ENCODE assay signal across 14 cellular contexts in genomic region chr12:116152268-116152667, GRCh38.
DNase-seq lines count a peak whose midpoint lies in the region; ATAC-seq and TF ChIP-seq lines count a peak whose summit lies in the region.
"Had no signal": no experiment of that assay in that cellular context is flagged by ENCODE, and none has a peak within 500 bp of the region (broad histone marks: within the 10 kb centered on the region; RNA-seq: fewer than 3 reads in every experiment).

No MANE protein-coding gene starts in this region.

- TF ChIP-seq CTCF in GM12865 (IDR thresholded peaks at IDR 0.05; ENCODE audit: insufficient read depth, low read depth, low read length, missing control alignments) (no peak), fibroblast of the aortic adventitia (IDR thresholded peaks at IDR 0.05; ENCODE audit: insufficient read depth, low read length) (no peak), gastrocnemius medialis (IDR thresholded peaks at IDR 0.05 in 4 of 5, conservative IDR thresholded peaks at IDR 0.05 in 1 of 5) (no peak), stomach (IDR thresholded peaks at IDR 0.05) (no peak), tibial nerve (IDR thresholded peaks at IDR 0.05) (no peak), WTC11 (IDR thresholded peaks at IDR 0.05) (no peak)

- H3K4me1 Mint-ChIP-seq in WTC11 = peaks cover 49% of the 10 kb centered on the region

- H3K4me3 Mint-ChIP-seq in WTC11 = no peak overlapping the region

- TF ChIP-seq EP300 in stomach (IDR thresholded peaks at IDR 0.05) (no peak), tibial nerve (IDR thresholded peaks at IDR 0.05) (no peak)

- H3K4me1 ChIP-seq in gastrocnemius medialis = peaks cover 56 to 76% of the 10 kb centered on the region in 2 donors
- peaks cover 20 to 75% (median 46%) of the 10 kb centered on the region in 4 donors for H3K4me1 ChIP-seq in stomach
- peaks cover 0 to 82% (median 26%) of the 10 kb centered on the region in 4 donors for H3K4me1 ChIP-seq in tibial nerve

- H3K27me3 Mint-ChIP-seq in WTC11 (ENCODE audit: low read depth) = no peaks in the 10 kb centered on the region

- H3K36me3 ChIP-seq in gastrocnemius medialis = no peaks in the 10 kb centered on the region
- H3K36me3 ChIP-seq in stomach = no peaks in the 10 kb centered on the region
- H3K36me3 ChIP-seq in tibial nerve = no peaks in the 10 kb centered on the region

- H3K27me3 ChIP-seq in gastrocnemius medialis (no peaks in the 10 kb centered on the region), stomach (no peaks in the 10 kb centered on the region), tibial nerve (no peaks in the 10 kb centered on the region)

- no peak overlapping the region for H3K27ac Mint-ChIP-seq in WTC11

- H3K9me3 ChIP-seq in gastrocnemius medialis (no peaks in the 10 kb centered on the region), stomach (no peaks in the 10 kb centered on the region), tibial nerve (no peaks in the 10 kb centered on the region)

- no peaks in the 10 kb centered on the region for H3K36me3 Mint-ChIP-seq in WTC11

- H3K4me3 ChIP-seq in GM12865 (ENCODE audit: low read depth, low read length) (no peak overlapping the region), fibroblast of the aortic adventitia (ENCODE audit: low read depth, low read length) (no peak overlapping the region), gastrocnemius medialis (no peak overlapping the region), stomach (no peak overlapping the region), tibial nerve (no peak overlapping the region)

- TF ChIP-seq POLR2A in gastrocnemius medialis (IDR thresholded peaks at IDR 0.05) (no peak), stomach (IDR thresholded peaks at IDR 0.05) (no peak), tibial nerve (IDR thresholded peaks at IDR 0.05) (no peak)

- peak; percentile 82 for ATAC-seq in SK-N-SH treated with all-trans-retinoic acid at 6 μM for 48 hours
- ATAC-seq in gastrocnemius medialis = no peak
- no peak for ATAC-seq in WTC11

- intact Hi-C loops in gastrocnemius medialis (cut with DNase I; ENCODE audit: low total_unique reads) (no loop called here), stomach (cut with DNase I; ENCODE audit: low total_unique reads) (no loop called here)

- no peaks in the 10 kb centered on the region for H3K9me3 Mint-ChIP-seq in WTC11

- CTCF ChIA-PET in WTC11 (lab: Charles Lee) = no interaction called here

- H3K27ac ChIP-seq in gastrocnemius medialis (peak overlapping the region in 3 of 4 donors; percentile 21 to 55 (median 33)), stomach (no peak overlapping the region), tibial nerve (no peak overlapping the region)

- peak; percentile 33 for DNase-seq in GM12865 (ENCODE audit: low read depth)
- DNase-seq in fibroblast of the aortic adventitia (ENCODE audit: low read depth) = peak; percentile 56
- DNase-seq in gastrocnemius medialis = no peak
- DNase-seq in stomach = no peak
- no peak for DNase-seq in tibial nerve (ENCODE audit: low spot score in 2 of 2)
- DNase-seq in DMS153 treated with DMSO at 0.1 percent for 48 hours (lab: John Stamatoyannopoulos, UW; ENCODE audit: unreplicated experiment) = no peak
- DNase-seq in WTC11 (ENCODE audit: low spot score) = no peak
- DNase-seq: activated CD4-positive, alpha-beta T cell treated with anti-CD3 and anti-CD28 coated beads, Interleukin-2, amount 50 U/mL, for 48 hours; DMS79 treated with DMSO at 0.1 percent for 48 hours; NCI-H1105 treated with DMSO at 0.1 percent for 48 hours; NCI-H69; stimulated activated naive CD4-positive, alpha-beta T cell; SW 1271 had no signal

- POLR2A ChIA-PET in WTC11 (lab: Charles Lee) = no interaction called here

- in situ Hi-C loops in gastrocnemius medialis (cut with MboI; ENCODE audit: low sequenced_read_pairs in 4 of 4) = no loop called here

- whole genome bisulfite sequencing in stomach, 5 donors = 63 to 75% (median 70%) methylated on average over 4 of the region's 4 CpGs
- WGBS in tibial nerve, 2 donors = 53 to 57% methylated on average over 4 of the region's 4 CpGs

TF ChIP-seq in SK-N-SH treated with all-trans-retinoic acid at 6 μM for 48 hours, 23 proteins besides CTCF, POLR2A, EP300 and RAD21:
- peak; percentile 28; the same call in 1 of the 2 replicates for TF ChIP-seq TOX (CRISPR knock-in tag; IDR thresholded peaks at IDR 0.05; ENCODE audit: borderline replicate concordance)
- no peak for TF ChIP-seq PPARA (CRISPR knock-in tag; IDR thresholded peaks at IDR 0.05; ENCODE audit: borderline replicate concordance)

TF ChIP-seq in WTC11, 78 proteins besides CTCF, POLR2A, EP300 and RAD21:
- TF ChIP-seq TCF7 (CRISPR knock-in tag; IDR thresholded peaks at IDR 0.05; ENCODE audit: low read depth) (no peak), USF1 (CRISPR knock-in tag; IDR thresholded peaks at IDR 0.05) (no peak), RELA (CRISPR knock-in tag; IDR thresholded peaks at IDR 0.05; ENCODE audit: borderline replicate concordance) (no peak)

Comparison
In these comparisons a context has a peak if more than half of its experiments do, and no peak if none do; other contexts are left out.
1. DNase-seq: peak in GM12865 (single experiment) and fibroblast of the aortic adventitia (single experiment); none in gastrocnemius medialis (0 of 2), stomach (single experiment), tibial nerve (0 of 2), DMS153 treated with DMSO at 0.1 percent for 48 hours (single experiment) and WTC11 (single experiment).
2. H3K27ac ChIP-seq: peak in gastrocnemius medialis (3 of 4); none in stomach (0 of 5) and tibial nerve (0 of 4).